Comparison of ENCODE assay signal across 16 cellular contexts in the genomic region with DNA sequence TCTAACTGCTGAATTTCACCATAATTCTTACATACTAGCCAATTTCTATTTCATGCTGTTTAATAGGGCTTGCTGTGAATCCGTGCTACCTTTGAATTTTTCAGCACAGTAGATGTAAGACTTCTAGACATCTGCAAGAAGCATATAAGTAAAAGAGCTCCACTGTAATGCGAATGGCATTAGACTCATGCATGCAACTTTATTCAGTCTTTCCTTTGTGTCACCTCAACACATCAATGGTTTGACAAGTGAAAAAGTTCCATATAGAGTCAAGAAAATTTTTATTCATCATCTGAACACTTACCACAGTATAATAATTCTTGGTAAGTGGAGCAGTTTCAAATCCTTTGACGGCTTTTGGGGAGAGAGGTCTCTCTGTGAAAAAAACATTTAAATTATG. TPM values are rescaled to one million over a fixed set of nuclear protein-coding genes. Genes with fewer than 3 reads are reported as not detected.
DNase-seq lines count a peak whose midpoint lies in the region; ATAC-seq, FAIRE-seq and TF ChIP-seq lines count a peak whose summit lies in the region.
"Had no signal": no experiment of that assay in that cellular context is flagged by ENCODE, and none has a peak within 500 bp of the region (broad histone marks: within the 10 kb centered on the region; RNA-seq: fewer than 3 reads in every experiment).

No MANE protein-coding gene starts in this region.

- no peak for DNase-seq in activated CD4-positive, alpha-beta T cell treated with anti-CD3 and anti-CD28 coated beads for 36 hours
- DNase-seq in activated CD4-positive, alpha-beta T cell treated with anti-CD3 and anti-CD28 coated beads, Interleukin-2, amount 50 U/mL, for 48 hours, result no peak
- DNase-seq in heart left ventricle (no peak), cardiac septum (ENCODE audit: low spot score) (no peak), HUDEP-2 (lab: John Stamatoyannopoulos, UW; ENCODE audit: unreplicated experiment in 76 of 76) (no peak), G401 (ENCODE audit: low spot score) (no peak), small intestine (no peak)
- no peak for DNase-seq in effector memory CD8-positive, alpha-beta T cell
- DNase-seq: 8988T, HFFc6, KBM-7, NCI-H1436 treated with DMSO at 0.1 percent for 48 hours, NCI-H2081, NCI-H2227 treated with DMSO at 0.1 percent for 48 hours, NCI-H524 treated with DMSO at 0.1 percent for 48 hours had no signal

- H3K36me3 ChIP-seq in heart left ventricle (peaks cover 0 to 21% (median 10%) of the 10 kb centered on the region in 9 donors), small intestine (ENCODE audit: control insufficient read depth in 2 of 2, insufficient read depth in 2 of 2, low read length in 2 of 2) (no peaks in the 10 kb centered on the region)
- H3K36me3 ChIP-seq: BLaER1 had no signal

- H3K4me1 Mint-ChIP-seq in activated CD4-positive, alpha-beta T cell treated with anti-CD3 and anti-CD28 coated beads for 36 hours, result peaks cover 64% of the 10 kb centered on the region
- H3K4me1 Mint-ChIP-seq in effector memory CD8-positive, alpha-beta T cell (ENCODE audit: low read depth in 2 of 2), result peaks cover 14 to 17% of the 10 kb centered on the region in 2 donors

- H3K27me3 Mint-ChIP-seq in activated CD4-positive, alpha-beta T cell treated with anti-CD3 and anti-CD28 coated beads for 36 hours, result no peaks in the 10 kb centered on the region
- H3K27me3 Mint-ChIP-seq in effector memory CD8-positive, alpha-beta T cell, result no peaks in the 10 kb centered on the region

- WGBS in heart left ventricle, 4 donors, result 64 to 91% (median 79%) methylated on average over 3 of the region's 3 CpGs
- WGBS in small intestine, 3 donors, result 75 to 94% (median 85%) methylated on average over 3 of the region's 3 CpGs

- peaks cover 0 to 4% (median 0%) of the 10 kb centered on the region in 9 donors for H3K27me3 ChIP-seq in heart left ventricle
- H3K27me3 ChIP-seq in small intestine (ENCODE audit: control insufficient read depth in 2 of 2, insufficient read depth in 2 of 2, low read length in 2 of 2), result no peaks in the 10 kb centered on the region

- H3K9me3 ChIP-seq in heart left ventricle, result no peaks in the 10 kb centered on the region
- no peaks in the 10 kb centered on the region for H3K9me3 ChIP-seq in small intestine (ENCODE audit: control insufficient read depth, low read depth)
- H3K9me3 ChIP-seq: BLaER1 had no signal

- H3K9me3 Mint-ChIP-seq in activated CD4-positive, alpha-beta T cell treated with anti-CD3 and anti-CD28 coated beads for 36 hours (ENCODE audit: low read depth), result no peaks in the 10 kb centered on the region
- no peaks in the 10 kb centered on the region for H3K9me3 Mint-ChIP-seq in effector memory CD8-positive, alpha-beta T cell
- H3K9me3 Mint-ChIP-seq: HFFc6 had no signal

- H3K36me3 Mint-ChIP-seq in activated CD4-positive, alpha-beta T cell treated with anti-CD3 and anti-CD28 coated beads for 36 hours (ENCODE audit: low read depth), result peaks cover 33% of the 10 kb centered on the region
- peaks cover 9% of the 10 kb centered on the region for H3K36me3 Mint-ChIP-seq in effector memory CD8-positive, alpha-beta T cell (ENCODE audit: insufficient read depth)

- in situ Hi-C loops in G401 (cut with HindIII; ENCODE audit: low sequenced_read_pairs), result no loop called here

- no peak for TF ChIP-seq CTCF in heart left ventricle (IDR thresholded peaks at IDR 0.05)

- peak overlapping the region; percentile 81 for H3K27ac Mint-ChIP-seq in activated CD4-positive, alpha-beta T cell treated with anti-CD3 and anti-CD28 coated beads for 36 hours
- peak overlapping the region; percentile 38 to 78 for H3K27ac Mint-ChIP-seq in effector memory CD8-positive, alpha-beta T cell
- H3K27ac Mint-ChIP-seq: HFFc6 had no signal

- no peak overlapping the region for H3K4me3 ChIP-seq in heart left ventricle
- no peak overlapping the region for H3K4me3 ChIP-seq in small intestine (ENCODE audit: low read depth in 1 of 2, low read length in 2 of 2)
- H3K4me3 ChIP-seq: BLaER1 had no signal

- intact Hi-C loops in activated CD4-positive, alpha-beta T cell treated with anti-CD3 and anti-CD28 coated beads for 36 hours (cut with DNase I, micrococcal nuclease), result loop anchor here in 1 of 2 experiments (2.0 to 5.0 kb wide), 2 partner anchors 17 to 36 kb away; no protein-coding TSS in a partner anchor
- intact Hi-C loops in heart left ventricle (cut with DNase I), result loop anchor here in 1 of 10 donors (5.0 kb wide), 1 partner anchor 36 kb away; no protein-coding TSS in a partner anchor
- intact Hi-C loops in cardiac septum (cut with DNase I), result loop anchor here (5.0 kb wide), 1 partner anchor 36 kb away; no protein-coding TSS in a partner anchor

- CTCF ChIA-PET in activated CD4-positive, alpha-beta T cell treated with anti-CD3 and anti-CD28 coated beads for 36 hours (lab: Charles Lee), result no interaction called here

- no peak for TF ChIP-seq POLR2A in heart left ventricle (IDR thresholded peaks at IDR 0.05)

- H3K4me3 Mint-ChIP-seq in activated CD4-positive, alpha-beta T cell treated with anti-CD3 and anti-CD28 coated beads for 36 hours, result no peak overlapping the region
- no peak overlapping the region for H3K4me3 Mint-ChIP-seq in effector memory CD8-positive, alpha-beta T cell
- H3K4me3 Mint-ChIP-seq: HFFc6 had no signal

- POLR2A ChIA-PET in activated CD4-positive, alpha-beta T cell treated with anti-CD3 and anti-CD28 coated beads for 36 hours (lab: Charles Lee), result no interaction called here

- peak; percentile 59 for ATAC-seq in activated CD4-positive, alpha-beta T cell treated with anti-CD3 and anti-CD28 coated beads for 36 hours
- ATAC-seq in heart left ventricle, result no peak
- ATAC-seq in effector memory CD8-positive, alpha-beta T cell (replicated peaks), result no peak

- H3K4me1 ChIP-seq in heart left ventricle (peaks cover 0 to 32% (median 9%) of the 10 kb centered on the region in 12 donors), small intestine (ENCODE audit: control insufficient read depth in 2 of 2, insufficient read depth in 1 of 2, low read depth in 1 of 2, low read length in 1 of 2) (no peaks in the 10 kb centered on the region)

- H3K27ac ChIP-seq in heart left ventricle (peak overlapping the region in 9 of 12 donors; percentile 50 to 85 (median 69)), small intestine (ENCODE audit: low read depth in 1 of 2, low read length in 1 of 2) (no peak overlapping the region)
- H3K27ac ChIP-seq: BLaER1 had no signal

- FAIRE-seq in small intestine (lab: Jason Lieb, UNC), result no peak

RNA-seq across cellular contexts. Expression of a gene that starts 48.9 kb away (rescaled TPM):
- 10 to 100 TPM; 44.5 to 53.6 TPM for total RNA-seq in activated CD4-positive, alpha-beta T cell treated with anti-CD3 and anti-CD28 coated beads for 36 hours
- 10 to 100 TPM; 40.0 to 74.7 (median 61.0) TPM for total RNA-seq in heart left ventricle
- polyA plus RNA-seq in heart left ventricle, result 10 to 100 TPM; 15.2 to 31.3 TPM
- total RNA-seq in cardiac septum, result 51.3 TPM
- total RNA-seq in G401 (2014; rRNA removed; shearing (Covaris generic)), result 0.10 TPM in 1 of 2 replicates, not detected in the other
- polyA plus RNA-seq in small intestine, result 1 to 10 TPM; 1.1 to 3.9 (median 3.8) TPM

Comparison
In these comparisons a context has a peak if more than half of its experiments do, and no peak if none do; other contexts are left out.
1. H3K27ac ChIP-seq: peak in heart left ventricle (9 of 12); none in small intestine (0 of 2).
2. RNA of a gene that starts 48.9 kb away (total RNA-seq): 40.0 to 74.7 TPM in heart left ventricle, 44.5 to 53.6 TPM in activated CD4-positive, alpha-beta T cell treated with anti-CD3 and anti-CD28 coated beads for 36 hours and 51.3 TPM in cardiac septum (single experiment); 0.10 TPM in G401; every median in the first group is over 10 times any median in the second.